Comparison of ENCODE assay signal across 8 cellular contexts in the genomic region with DNA sequence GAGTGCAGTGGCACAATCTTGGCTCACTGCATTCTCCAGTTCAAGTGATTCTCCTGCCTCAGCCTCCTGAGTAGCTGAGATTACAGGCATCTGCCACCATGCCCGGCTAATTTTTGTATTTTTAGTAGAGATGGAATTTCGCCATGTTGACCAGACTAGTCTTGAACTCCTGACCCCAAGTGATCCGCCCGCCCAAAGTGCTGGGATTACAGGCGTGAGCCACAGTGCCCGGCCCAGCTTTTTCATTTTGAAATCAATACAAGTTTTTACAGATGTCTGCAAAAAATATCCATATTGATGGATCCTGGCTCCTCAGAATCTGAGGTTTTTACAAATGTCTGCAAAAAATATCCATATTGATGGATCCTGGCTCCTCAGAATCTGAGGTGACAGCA.
DNase-seq lines count a peak whose midpoint lies in the region; TF ChIP-seq lines count a peak whose summit lies in the region.
"Not testable (repeated sequence)": the region's sequence is repeated elsewhere in the genome, so short reads cannot be mapped to it uniquely, and the experiment has no call there.

No MANE protein-coding gene starts in this region.

- DNase-seq in fibroblast of villous mesenchyme (ENCODE audit: low read depth): peak; percentile 28
- not testable (repeated sequence) for DNase-seq in hepatocyte (ENCODE audit: low spot score); neuronal stem cell (ENCODE audit: low spot score); thyroid gland

- not testable (repeated sequence) for H3K79me2 ChIP-seq in OCI-LY1 (ENCODE audit: insufficient read depth, low read length); hepatocyte

- 78% methylated on average over 6 of the region's 6 CpGs for WGBS in hepatocyte (ENCODE audit: low lambda C conversion rate, missing lambda C conversion rate)
- no CpG with 5 or more reads among the region's 6 CpGs for WGBS in neuronal stem cell (ENCODE audit: extremely low coverage in 2 of 2, insufficient read length in 2 of 2, insufficient replicate concordance in 1 of 2), 2 donors
- 85 to 90% methylated on average over 6 of the region's 6 CpGs for WGBS in thyroid gland, 2 donors

- H3K4me2 ChIP-seq in BLaER1: peak overlapping the region; percentile 81
- H3K4me2 ChIP-seq in OCI-LY1 (ENCODE audit: low read length); hepatocyte; neuronal stem cell (ENCODE audit: insufficient read depth, low read length, poor library complexity, severe bottlenecking): not testable (repeated sequence)

- peaks cover 22% of the 10 kb centered on the region for H3K9me3 ChIP-seq in BLaER1
- not testable (repeated sequence) for H3K9me3 ChIP-seq in OCI-LY1 (ENCODE audit: low read length); hepatocyte (ENCODE audit: low read depth); neuronal stem cell (replicated peaks in 1 of 2; ENCODE audit: control insufficient read depth in 2 of 2, insufficient read depth in 1 of 2, low read depth in 1 of 2, low read length in 2 of 2); skeletal muscle tissue (ENCODE audit: control insufficient read depth in 3 of 3, low read length in 3 of 3); thyroid gland

- not testable (repeated sequence) for H3K18ac ChIP-seq in neuronal stem cell (ENCODE audit: low read length)

- not testable (repeated sequence) for H4K91ac ChIP-seq in neuronal stem cell (ENCODE audit: low read depth, low read length, poor library complexity)

- not testable (repeated sequence) for H2AFZ ChIP-seq in OCI-LY1 (ENCODE audit: low read length); hepatocyte; neuronal stem cell (ENCODE audit: low read length)

- not testable (repeated sequence) for H3K36me3 ChIP-seq in BLaER1; OCI-LY1 (ENCODE audit: insufficient read depth, low read length); hepatocyte (replicated peaks; ENCODE audit: insufficient read depth, low read depth); neuronal stem cell (replicated peaks in 1 of 2; ENCODE audit: control insufficient read depth in 2 of 2, insufficient read depth in 2 of 2, low read length in 2 of 2); skeletal muscle tissue (ENCODE audit: control insufficient read depth in 3 of 3, insufficient read depth in 3 of 3, low read length in 3 of 3); thyroid gland

- TF ChIP-seq POLR2A in thyroid gland (IDR thresholded peaks at IDR 0.05): not testable (repeated sequence)

- H4K20me1 ChIP-seq in BLaER1; OCI-LY1 (ENCODE audit: insufficient read depth, low read length); hepatocyte (ENCODE audit: insufficient read depth, poor library complexity, severe bottlenecking): not testable (repeated sequence)

- intact Hi-C loops in thyroid gland (cut with DNase I): not testable (repeated sequence)

- TF ChIP-seq CTCF in OCI-LY1 (IDR thresholded peaks at IDR 0.05; ENCODE audit: low read length); fibroblast of villous mesenchyme (IDR thresholded peaks at IDR 0.05; ENCODE audit: insufficient read depth, low read depth, low read length); hepatocyte (IDR thresholded peaks at IDR 0.05; ENCODE audit: poor library complexity); thyroid gland (IDR thresholded peaks at IDR 0.05): not testable (repeated sequence)

- not testable (repeated sequence) for H3K4me3 ChIP-seq in BLaER1; OCI-LY1 (ENCODE audit: low read depth, low read length, poor library complexity, severe bottlenecking); fibroblast of villous mesenchyme (ENCODE audit: low read depth, low read length); hepatocyte; neuronal stem cell (ENCODE audit: low read length in 2 of 2); thyroid gland (replicated peaks in 1 of 3)
- H3K4me3 ChIP-seq in skeletal muscle tissue (ENCODE audit: low read length in 3 of 3): peak overlapping the region in 1 of 3 donors; percentile 41

- H3F3A ChIP-seq in OCI-LY1 (ENCODE audit: insufficient read depth, low read length): not testable (repeated sequence)

- H3K4me1 ChIP-seq in BLaER1 (peaks cover 42% of the 10 kb centered on the region), OCI-LY1 (ENCODE audit: insufficient read depth, low read length, severe bottlenecking) (peaks cover 33% of the 10 kb centered on the region), hepatocyte (ENCODE audit: insufficient read depth) (peaks cover 14% of the 10 kb centered on the region), skeletal muscle tissue (ENCODE audit: control insufficient read depth in 3 of 3, insufficient read depth in 3 of 3, low read length in 3 of 3) (peaks cover 12 to 21% (median 17%) of the 10 kb centered on the region in 3 donors), thyroid gland (peaks cover 11 to 20% of the 10 kb centered on the region in 2 donors)
- not testable (repeated sequence) for H3K4me1 ChIP-seq in neuronal stem cell (ENCODE audit: control insufficient read depth in 2 of 2, insufficient read depth in 1 of 2, low read depth in 1 of 2, low read length in 2 of 2)

- not testable (repeated sequence) for H3K27ac ChIP-seq in BLaER1; neuronal stem cell (replicated peaks; ENCODE audit: low read length)
- H3K27ac ChIP-seq in OCI-LY1 (ENCODE audit: low read depth, low read length, poor library complexity, severe bottlenecking) (peak overlapping the region; percentile 61), angular gyrus (ENCODE audit: low read depth, low read length) (peak overlapping the region; percentile 86), hepatocyte (peak overlapping the region; percentile 72), skeletal muscle tissue (ENCODE audit: low read depth, low read length) (peak overlapping the region; percentile 66), thyroid gland (peak overlapping the region in 2 of 3 donors; percentile 56 to 67)

- peak overlapping the region; percentile 8 for H2AK5ac ChIP-seq in neuronal stem cell (ENCODE audit: low read depth, low read length)

- not testable (repeated sequence) for H2BK15ac ChIP-seq in neuronal stem cell (ENCODE audit: low read length)

- not testable (repeated sequence) for H3K79me1 ChIP-seq in neuronal stem cell (ENCODE audit: low read depth, low read length)

- H3K9ac ChIP-seq in BLaER1; OCI-LY1 (ENCODE audit: low read length); neuronal stem cell (ENCODE audit: low read depth, low read length, poor library complexity): not testable (repeated sequence)
- H3K9ac ChIP-seq in skeletal muscle tissue (ENCODE audit: low read depth in 1 of 3, low read length in 3 of 3): peak overlapping the region in 2 of 3 donors; percentile 1 to 71

- H4K8ac ChIP-seq in neuronal stem cell (ENCODE audit: low read depth, low read length): not testable (repeated sequence)

- not testable (repeated sequence) for H3K4ac ChIP-seq in neuronal stem cell (ENCODE audit: low read length)

- not testable (repeated sequence) for H3K27me3 ChIP-seq in BLaER1; OCI-LY1 (ENCODE audit: insufficient read depth, low read length); hepatocyte; neuronal stem cell (ENCODE audit: control insufficient read depth in 3 of 3, insufficient read depth in 3 of 3, low read depth in 1 of 3, low read length in 3 of 3); skeletal muscle tissue (ENCODE audit: control insufficient read depth in 3 of 3, insufficient read depth in 3 of 3, low read length in 3 of 3); thyroid gland

- not testable (repeated sequence) for H2BK120ac ChIP-seq in neuronal stem cell (ENCODE audit: low read depth, low read length)

- H3K23ac ChIP-seq in neuronal stem cell (ENCODE audit: low read depth, low read length, poor library complexity): not testable (repeated sequence)

- not testable (repeated sequence) for H3K9me2 ChIP-seq in OCI-LY1 (ENCODE audit: low read depth, low read length); hepatocyte (replicated peaks; ENCODE audit: insufficient read depth)

- not testable (repeated sequence) for H3K14ac ChIP-seq in neuronal stem cell (ENCODE audit: low read length)

- H2BK12ac ChIP-seq in neuronal stem cell (ENCODE audit: low read length): not testable (repeated sequence)

- not testable (repeated sequence) for H2BK5ac ChIP-seq in neuronal stem cell (ENCODE audit: low read length)
